16 cellular contexts compared by ENCODE assay signal in the genomic region with DNA sequence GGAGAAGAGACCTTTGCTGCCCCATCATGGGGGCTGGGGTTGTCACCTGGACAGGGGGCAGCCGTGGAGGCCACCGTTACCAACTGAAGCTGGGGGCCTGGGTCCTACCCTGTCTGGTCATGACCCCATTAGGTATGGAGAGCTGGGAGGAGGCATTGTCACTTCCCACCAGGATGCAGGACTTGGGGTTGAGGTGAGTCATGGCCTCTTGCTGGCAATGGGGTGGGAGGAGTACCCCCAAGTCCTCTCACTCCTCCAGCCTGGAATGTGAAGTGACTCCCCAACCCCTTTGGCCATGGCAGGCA. TPM values are rescaled to one million over a fixed set of nuclear protein-coding genes. Genes with fewer than 3 reads are reported as not detected.
DNase-seq lines count a peak whose midpoint lies in the region; ATAC-seq and TF ChIP-seq lines count a peak whose summit lies in the region.
"Had no signal": no experiment of that assay in that cellular context is flagged by ENCODE, and none has a peak within 500 bp of the region (broad histone marks: within the 10 kb centered on the region; RNA-seq: fewer than 3 reads in every experiment).

No MANE protein-coding gene starts in this region.

- no peak for TF ChIP-seq CTCF in transverse colon (IDR thresholded peaks at IDR 0.05)

- no peak for DNase-seq in activated naive CD4-positive, alpha-beta T cell treated with anti-CD3 and anti-CD28 coated beads, Interleukin-2, amount 10 ng/mL, durations not matched to agents 7 days and 5 days
- DNase-seq in activated naive CD4-positive, alpha-beta T cell (lab: John Stamatoyannopoulos, UW): no peak
- DNase-seq in transverse colon (no peak), HK-2 (ENCODE audit: unreplicated experiment) (no peak)
- DNase-seq: anterior cingulate cortex, DMS79 treated with DMSO at 0.1 percent for 48 hours, hypothalamus, KBM-7, NCI-H187 had no signal

- ATAC-seq in GM18517 (IDR thresholded peaks at IDR 0.05; ENCODE audit: unreplicated experiment): no peak
- no peak for ATAC-seq in GM19452 (IDR thresholded peaks at IDR 0.05; ENCODE audit: unreplicated experiment)

- H3K4me1 ChIP-seq in transverse colon: peaks cover 42 to 77% (median 61%) of the 10 kb centered on the region in 4 donors

- no peaks in the 10 kb centered on the region for H3K9me3 Mint-ChIP-seq in activated naive CD4-positive, alpha-beta T cell treated with anti-CD3 and anti-CD28 coated beads, Interleukin-2, amount 10 ng/mL, durations not matched to agents 7 days and 5 days
- H3K9me3 Mint-ChIP-seq in activated naive CD8-positive, alpha-beta T cell (ENCODE audit: low read depth): no peaks in the 10 kb centered on the region

- in situ Hi-C loops in transverse colon (cut with MboI; ENCODE audit: low pct_ligation_motif_present in 1 of 4, low pct_unique_long_range_greater_than_20kb in 1 of 4, low sequenced_read_pairs in 3 of 4): loop anchor here in 1 of 4 donors (25.0 kb wide), 1 partner anchor 96 kb away; the partner anchor contains the start of genes COQ8B and ITPKC

- CTCF ChIA-PET in activated naive CD4-positive, alpha-beta T cell treated with anti-CD3 and anti-CD28 coated beads, Interleukin-2, amount 10 ng/mL, durations not matched to agents 7 days and 5 days (lab: Charles Lee): interaction anchor here (1.2 to 5.0 kb wide), 7 partner anchors 10 to 146 kb away, joined by 3 to 24 read pairs (median 9); partner anchors contain the start of gene RAB4B

- peak overlapping the region; percentile 93 for H3K27ac ChIP-seq in layer of hippocampus (ENCODE audit: low read depth, low read length)
- H3K27ac ChIP-seq in transverse colon: peak overlapping the region in 2 of 4 donors; percentile 91 to 97

- H3K27ac Mint-ChIP-seq in activated naive CD4-positive, alpha-beta T cell treated with anti-CD3 and anti-CD28 coated beads, Interleukin-2, amount 10 ng/mL, durations not matched to agents 7 days and 5 days: peak overlapping the region; percentile 96
- peak overlapping the region; percentile 96 for H3K27ac Mint-ChIP-seq in activated naive CD8-positive, alpha-beta T cell

- 80% methylated on average over 2 of the region's 2 CpGs; no CpG with 5 or more reads in 1 of the 2 donors for WGBS in transverse colon (ENCODE audit: low coverage in 1 of 2), 2 donors

- intact Hi-C loops in transverse colon (cut with DNase I; ENCODE audit: low total_unique reads): loop anchor here (10.0 kb wide), 1 partner anchor 93 kb away; the partner anchor contains the start of genes COQ8B and ITPKC

- H3K27me3 ChIP-seq in layer of hippocampus (ENCODE audit: control insufficient read depth, insufficient read depth, low read length): no peaks in the 10 kb centered on the region
- H3K27me3 ChIP-seq in transverse colon: no peaks in the 10 kb centered on the region
- H3K27me3 ChIP-seq: tibial nerve had no signal

- peak overlapping the region; percentile 24 for H3K4me3 Mint-ChIP-seq in activated naive CD4-positive, alpha-beta T cell treated with anti-CD3 and anti-CD28 coated beads, Interleukin-2, amount 10 ng/mL, durations not matched to agents 7 days and 5 days
- H3K4me3 Mint-ChIP-seq in activated naive CD8-positive, alpha-beta T cell: peak overlapping the region; percentile 70

- H3K4me3 ChIP-seq in transverse colon: no peak overlapping the region
- H3K4me3 ChIP-seq: GM12878, HAP-1, tibial nerve had no signal

- H3K4me1 Mint-ChIP-seq in activated naive CD4-positive, alpha-beta T cell treated with anti-CD3 and anti-CD28 coated beads, Interleukin-2, amount 10 ng/mL, durations not matched to agents 7 days and 5 days: peaks cover 95% of the 10 kb centered on the region
- H3K4me1 Mint-ChIP-seq in activated naive CD8-positive, alpha-beta T cell (ENCODE audit: low read depth): peaks cover 80% of the 10 kb centered on the region

- no peak for TF ChIP-seq EP300 in transverse colon (IDR thresholded peaks at IDR 0.05; ENCODE audit: low read depth)

- peaks cover 26% of the 10 kb centered on the region for H3K27me3 Mint-ChIP-seq in activated naive CD4-positive, alpha-beta T cell treated with anti-CD3 and anti-CD28 coated beads, Interleukin-2, amount 10 ng/mL, durations not matched to agents 7 days and 5 days
- H3K27me3 Mint-ChIP-seq in activated naive CD8-positive, alpha-beta T cell: no peaks in the 10 kb centered on the region

- H3K36me3 Mint-ChIP-seq in activated naive CD4-positive, alpha-beta T cell treated with anti-CD3 and anti-CD28 coated beads, Interleukin-2, amount 10 ng/mL, durations not matched to agents 7 days and 5 days: peaks cover 57% of the 10 kb centered on the region
- H3K36me3 Mint-ChIP-seq in activated naive CD8-positive, alpha-beta T cell: peaks cover 5% of the 10 kb centered on the region

- peak; percentile 9 for TF ChIP-seq POLR2A in transverse colon (IDR thresholded peaks at IDR 0.05)

- no peaks in the 10 kb centered on the region for H3K9me3 ChIP-seq in transverse colon
- H3K9me3 ChIP-seq: HAP-1, tibial nerve had no signal

- H3K36me3 ChIP-seq in transverse colon: no peaks in the 10 kb centered on the region

RNA-seq across cellular contexts. Expression of gene EGLN2, which starts 9.0 kb away (rescaled TPM):
- total RNA-seq in transverse colon: 100 to 1,000 TPM; 102 to 123 (median 115) TPM

RNA-seq across cellular contexts. Expression of gene RAB4B, which starts 29.9 kb away (rescaled TPM):
- 10 to 100 TPM; 25.9 to 84.2 (median 68.1) TPM for total RNA-seq in transverse colon

RNA-seq across cellular contexts. Expression of gene MIA, which starts 32.7 kb away (rescaled TPM):
- total RNA-seq in transverse colon: 10 to 100 TPM in 1 of 4 donors, 1 to 10 TPM in 1, not detected in 2; 5.7 to 23.3 TPM

RNA-seq across cellular contexts. Expression of gene CYP2A6, which starts 42.3 kb away (rescaled TPM):
- total RNA-seq in transverse colon: not detected

RNA-seq across cellular contexts. Expression of gene SNRPA, which starts 57.0 kb away (rescaled TPM):
- total RNA-seq in transverse colon: 10 to 100 TPM; 45.1 to 85.3 (median 65.6) TPM
